26 cellular contexts compared by ENCODE assay signal in the genomic region with DNA sequence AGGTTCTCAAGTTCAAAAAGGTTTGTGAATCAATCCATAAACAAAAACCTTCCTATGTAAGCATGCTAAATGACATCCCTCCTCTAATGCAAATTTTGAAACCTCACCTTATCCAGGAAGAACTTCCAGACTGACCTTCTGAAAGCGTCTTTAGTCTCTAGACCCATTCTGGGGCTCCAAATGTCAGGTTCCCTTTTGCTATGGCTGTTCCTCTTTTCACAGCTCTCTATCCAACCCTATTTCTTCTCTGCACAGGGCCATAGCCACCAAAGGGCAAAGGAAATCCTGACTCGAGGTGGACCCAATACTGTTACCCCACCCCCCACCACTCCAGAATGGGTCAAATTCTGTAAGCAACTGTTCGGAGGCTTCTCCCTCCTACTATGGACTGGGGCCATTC. TPM values are rescaled to one million over a fixed set of nuclear protein-coding genes. Genes with fewer than 3 reads are reported as not detected.
"Had no signal": no experiment of that assay in that cellular context is flagged by ENCODE, and none has a peak within 500 bp of the region (broad histone marks: within the 10 kb centered on the region; RNA-seq: fewer than 3 reads in every experiment).

No MANE protein-coding gene starts in this region.

- ATAC-seq: activated CD8-positive, alpha-beta T cell treated with anti-CD3 and anti-CD28 coated beads, Interleukin-2, amount 10 ng/mL, durations not matched to agents 7 days and 5 days; WTC11 had no signal

- H3K4me3 ChIP-seq: cardiac muscle cell, PC-9, SK-N-MC had no signal

- H3K27ac ChIP-seq: brain microvascular endothelial cell, cardiac muscle cell, PC-9, SK-N-MC had no signal

- DNase-seq: activated CD4-positive, alpha-beta T cell treated with anti-CD3 and anti-CD28 coated beads for 48 hours; activated CD4-positive, alpha-beta T cell treated with anti-CD3 and anti-CD28 coated beads, Interleukin-2, amount 50 U/mL, for 4 hours; activated CD4-positive, CD25-positive, alpha-beta regulatory T cell treated with anti-CD3 and anti-CD28 coated beads, Interleukin-2, amount 50 U/mL, for 72 hours; activated CD8-positive, alpha-beta memory T cell treated with anti-CD3 and anti-CD28 coated beads, Interleukin-2, amount 50 U/mL, for 48 hours; activated CD8-positive, alpha-beta T cell treated with anti-CD3 and anti-CD28 coated beads, Interleukin-2, amount 10 ng/mL, durations not matched to agents 7 days and 5 days; activated gamma-delta T cell; activated naive CD4-positive, alpha-beta T cell treated with anti-CD3 and anti-CD28 coated beads for 36 hours; activated T-cell treated with anti-CD3 and anti-CD28 coated beads, Interleukin-2, amount 50 U/mL, for 24 hours; amygdala; brain microvascular endothelial cell; cerebellar nuclear complex; Karpas-422; NCI-H1092 treated with DMSO at 0.1 percent for 48 hours; NCI-H1417 treated with DMSO at 0.1 percent for 48 hours; NCI-H1694 treated with DMSO at 0.1 percent for 48 hours; NCI-H2029 treated with DMSO at 0.1 percent for 48 hours; NCI-H510A treated with DMSO at 0.1 percent for 48 hours; NCI-H69; PC-9; SHP77 treated with DMSO at 0.1 percent for 48 hours had no signal

- FAIRE-seq: astrocyte, colon had no signal

- H2AFZ ChIP-seq: PC-9 had no signal

- H3K27me3 ChIP-seq: brain microvascular endothelial cell, cardiac muscle cell had no signal

- H3K4me2 ChIP-seq: PC-9 had no signal

- H3K36me3 ChIP-seq: brain microvascular endothelial cell, cardiac muscle cell had no signal

RNA-seq across cellular contexts. Expression of a gene that starts 3.4 kb away (rescaled TPM):
- total RNA-seq: activated CD8-positive, alpha-beta T cell treated with anti-CD3 and anti-CD28 coated beads, Interleukin-2, amount 10 ng/mL, durations not matched to agents 7 days and 5 days; activated naive CD4-positive, alpha-beta T cell treated with anti-CD3 and anti-CD28 coated beads for 36 hours; activated T-helper 1 cell treated with anti-CD3 and anti-CD28 coated beads, Interleukin-12 subunit alpha, Interleukin-12 subunit beta, Interleukin-2, Interleukin-4 antibody, amounts not matched to agents 30 ng/mL and 10 ng/mL and 1 ng/mL, durations not matched to agents 14 hours and 24 hours and 36 hours; astrocyte; PC-9 had no signal

RNA-seq across cellular contexts. Expression of a gene that starts 35.6 kb away (rescaled TPM):
- total RNA-seq: activated CD8-positive, alpha-beta T cell treated with anti-CD3 and anti-CD28 coated beads, Interleukin-2, amount 10 ng/mL, durations not matched to agents 7 days and 5 days; activated naive CD4-positive, alpha-beta T cell treated with anti-CD3 and anti-CD28 coated beads for 36 hours; activated T-helper 1 cell treated with anti-CD3 and anti-CD28 coated beads, Interleukin-12 subunit alpha, Interleukin-12 subunit beta, Interleukin-2, Interleukin-4 antibody, amounts not matched to agents 30 ng/mL and 10 ng/mL and 1 ng/mL, durations not matched to agents 14 hours and 24 hours and 36 hours; PC-9 had no signal

RNA-seq across cellular contexts. Expression of a gene that starts 39.2 kb away (rescaled TPM):
- total RNA-seq: activated CD8-positive, alpha-beta T cell treated with anti-CD3 and anti-CD28 coated beads, Interleukin-2, amount 10 ng/mL, durations not matched to agents 7 days and 5 days; activated naive CD4-positive, alpha-beta T cell treated with anti-CD3 and anti-CD28 coated beads for 36 hours; activated T-helper 1 cell treated with anti-CD3 and anti-CD28 coated beads, Interleukin-12 subunit alpha, Interleukin-12 subunit beta, Interleukin-2, Interleukin-4 antibody, amounts not matched to agents 30 ng/mL and 10 ng/mL and 1 ng/mL, durations not matched to agents 14 hours and 24 hours and 36 hours had no signal
